In the genomic region with DNA sequence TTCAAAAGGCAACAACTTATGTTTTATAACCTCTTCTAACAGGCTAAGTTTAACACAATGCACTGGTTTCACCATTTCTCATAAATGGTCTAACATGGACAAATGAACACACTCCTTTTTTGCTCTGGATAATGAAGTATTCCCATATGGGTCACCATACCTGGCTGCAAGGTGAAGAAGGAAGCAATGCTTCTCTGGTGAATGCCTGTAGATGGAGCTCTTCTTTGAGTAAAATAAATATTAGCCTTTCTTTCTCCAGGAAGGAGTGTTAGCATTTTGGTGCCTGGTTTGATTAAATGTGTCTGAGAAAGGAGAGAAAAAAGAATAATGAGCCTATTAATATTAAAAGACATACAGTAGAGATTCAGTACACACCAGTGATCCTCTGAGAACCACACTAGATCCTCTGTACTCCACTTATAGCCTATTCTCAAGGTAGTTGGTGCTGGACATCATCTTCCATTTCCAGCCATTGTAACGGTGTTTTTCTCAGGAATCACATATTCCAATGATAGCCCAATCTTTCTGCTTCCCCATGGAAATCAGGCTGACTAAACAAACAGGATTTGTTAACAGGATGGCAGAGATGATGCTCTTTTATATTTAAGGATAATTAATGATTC, we compare ENCODE assay signal across 1 cellular context.
TF ChIP-seq lines count a peak whose summit lies in the region.

No MANE protein-coding gene starts in this region.

TF ChIP-seq in K562, 482 proteins besides CTCF, POLR2A, EP300 and RAD21:
- no peak for TF ChIP-seq KAT8 (IDR thresholded peaks at IDR 0.05; ENCODE audit: low read depth)
- TF ChIP-seq, protein P1, sequence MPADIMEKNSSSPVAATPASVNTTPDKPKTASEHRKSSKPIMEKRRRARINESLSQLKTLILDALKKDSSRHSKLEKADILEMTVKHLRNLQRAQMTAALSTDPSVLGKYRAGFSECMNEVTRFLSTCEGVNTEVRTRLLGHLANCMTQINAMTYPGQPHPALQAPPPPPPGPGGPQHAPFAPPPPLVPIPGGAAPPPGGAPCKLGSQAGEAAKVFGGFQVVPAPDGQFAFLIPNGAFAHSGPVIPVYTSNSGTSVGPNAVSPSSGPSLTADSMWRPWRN (IDR thresholded peaks at IDR 0.05; ENCODE audit: low read depth): no peak
- TF ChIP-seq SMC3 (conservative IDR thresholded peaks at IDR 0.05; ENCODE audit: insufficient read depth, low read depth, low read length): 0 out of 2 replicates have a peak, but pooled peaks have one; percentile 23
- no peak for TF ChIP-seq NUFIP1 (IDR thresholded peaks at IDR 0.05; ENCODE audit: partially characterized antibody)
- TF ChIP-seq CHD2 (IDR thresholded peaks at IDR 0.05; ENCODE audit: low read depth, low read length): no peak
- TF ChIP-seq, protein P2, sequence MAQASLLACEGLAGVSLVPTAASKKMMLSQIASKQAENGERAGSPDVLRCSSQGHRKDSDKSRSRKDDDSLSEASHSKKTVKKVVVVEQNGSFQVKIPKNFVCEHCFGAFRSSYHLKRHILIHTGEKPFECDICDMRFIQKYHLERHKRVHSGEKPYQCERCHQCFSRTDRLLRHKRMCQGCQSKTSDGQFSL (CRISPR knock-in tag; IDR thresholded peaks at IDR 0.05): no peak
- TF ChIP-seq, protein P2 (tag; IDR thresholded peaks at IDR 0.05): no peak
- TF ChIP-seq BRF1 (IDR thresholded peaks at IDR 0.05; ENCODE audit: borderline replicate concordance, extremely low read depth, insufficient read length): no peak
- TF ChIP-seq, protein P3, sequence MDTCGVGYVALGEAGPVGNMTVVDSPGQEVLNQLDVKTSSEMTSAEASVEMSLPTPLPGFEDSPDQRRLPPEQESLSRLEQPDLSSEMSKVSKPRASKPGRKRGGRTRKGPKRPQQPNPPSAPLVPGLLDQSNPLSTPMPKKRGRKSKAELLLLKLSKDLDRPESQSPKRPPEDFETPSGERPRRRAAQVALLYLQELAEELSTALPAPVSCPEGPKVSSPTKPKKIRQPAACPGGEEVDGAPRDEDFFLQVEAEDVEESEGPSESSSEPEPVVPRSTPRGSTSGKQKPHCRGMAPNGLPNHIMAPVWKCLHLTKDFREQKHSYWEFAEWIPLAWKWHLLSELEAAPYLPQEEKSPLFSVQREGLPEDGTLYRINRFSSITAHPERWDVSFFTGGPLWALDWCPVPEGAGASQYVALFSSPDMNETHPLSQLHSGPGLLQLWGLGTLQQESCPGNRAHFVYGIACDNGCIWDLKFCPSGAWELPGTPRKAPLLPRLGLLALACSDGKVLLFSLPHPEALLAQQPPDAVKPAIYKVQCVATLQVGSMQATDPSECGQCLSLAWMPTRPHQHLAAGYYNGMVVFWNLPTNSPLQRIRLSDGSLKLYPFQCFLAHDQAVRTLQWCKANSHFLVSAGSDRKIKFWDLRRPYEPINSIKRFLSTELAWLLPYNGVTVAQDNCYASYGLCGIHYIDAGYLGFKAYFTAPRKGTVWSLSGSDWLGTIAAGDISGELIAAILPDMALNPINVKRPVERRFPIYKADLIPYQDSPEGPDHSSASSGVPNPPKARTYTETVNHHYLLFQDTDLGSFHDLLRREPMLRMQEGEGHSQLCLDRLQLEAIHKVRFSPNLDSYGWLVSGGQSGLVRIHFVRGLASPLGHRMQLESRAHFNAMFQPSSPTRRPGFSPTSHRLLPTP (IDR thresholded peaks at IDR 0.05; ENCODE audit: borderline replicate concordance, extremely low read depth, insufficient read length): no peak
- no peak for TF ChIP-seq POLR2AphosphoS2 (IDR thresholded peaks at IDR 0.05; ENCODE audit: low read length)
TF ChIP-seq in K562: peak in this region for 1.
